In genomic region chr9:18786936-18787658, GRCh38 we compare ENCODE assay signal across 13 cellular contexts.
A peak's percentile ranks its signal among the peaks of the same experiment; 100 is the strongest.
DNase-seq lines count a peak whose midpoint lies in the region; ATAC-seq lines count a peak whose summit lies in the region.
"Had no signal": no experiment of that assay in that cellular context is flagged by ENCODE, and none has a peak within 500 bp of the region (broad histone marks: within the 10 kb centered on the region; RNA-seq: fewer than 3 reads in every experiment).

No MANE protein-coding gene starts in this region.

- peaks cover 29% of the 10 kb centered on the region for H3K36me3 ChIP-seq in skeletal muscle satellite cell (ENCODE audit: insufficient read depth, low read length)
- H3K36me3 ChIP-seq: BLaER1 had no signal

- no peak for ATAC-seq in HG03457 (IDR thresholded peaks at IDR 0.05; ENCODE audit: unreplicated experiment)
- no peak for ATAC-seq in HG03045 (IDR thresholded peaks at IDR 0.05; ENCODE audit: unreplicated experiment)
- ATAC-seq: activated CD4-positive, CD25-positive, alpha-beta regulatory T cell treated with anti-CD3 and anti-CD28 coated beads, Interleukin-2, amount 50 U/mL, for 24 hours; effector memory CD8-positive, alpha-beta T cell had no signal

- peak overlapping the region; percentile 11 for H3K4me2 ChIP-seq in skeletal muscle satellite cell (ENCODE audit: low read length)
- H3K4me2 ChIP-seq: BLaER1 had no signal

- no peaks in the 10 kb centered on the region for H3K9me3 ChIP-seq in skeletal muscle satellite cell (replicated peaks; ENCODE audit: low read length)
- H3K9me3 ChIP-seq: BLaER1 had no signal

- no peak overlapping the region for H3K9ac ChIP-seq in skeletal muscle satellite cell (ENCODE audit: low read depth, low read length)
- H3K9ac ChIP-seq: BLaER1 had no signal

- H3K27me3 ChIP-seq in skeletal muscle satellite cell (ENCODE audit: control insufficient read depth, insufficient read depth, low read length) = no peaks in the 10 kb centered on the region
- H3K27me3 ChIP-seq: BLaER1 had no signal

- peak; percentile 9 for DNase-seq in HT1080 (ENCODE audit: low read depth)
- DNase-seq in dermis microvascular lymphatic vessel endothelial cell (ENCODE audit: low read depth in 2 of 2) = peak; percentile 81 to 89
- peak; percentile 35 for DNase-seq in left kidney (ENCODE audit: low read depth, low spot score)
- DNase-seq in A172 (ENCODE audit: low spot score) = no peak
- DNase-seq in GM19238 (ENCODE audit: insufficient read length, low spot score) = no peak
- DNase-seq: effector memory CD8-positive, alpha-beta T cell; OCI-M1; stimulated activated naive CD4-positive, alpha-beta T cell treated with Interleukin-2 at 50 U/mL for 16 hours had no signal

- H3K4me1 ChIP-seq in skeletal muscle satellite cell (ENCODE audit: control insufficient read depth, insufficient read depth, low read length) = peaks cover 19% of the 10 kb centered on the region
- H3K4me1 ChIP-seq: BLaER1 had no signal

- no peak overlapping the region for H3K4me3 ChIP-seq in skeletal muscle satellite cell (ENCODE audit: low read length)
- H3K4me3 ChIP-seq: BLaER1 had no signal

Comparison
In these comparisons a context has a peak if more than half of its experiments do, and no peak if none do; other contexts are left out.
1. DNase-seq: peak in HT1080 (single experiment), dermis microvascular lymphatic vessel endothelial cell (2 of 2) and left kidney (single experiment); none in A172 (single experiment) and GM19238 (single experiment).